ENCODE assay signal across 21 cellular contexts in the genomic region with DNA sequence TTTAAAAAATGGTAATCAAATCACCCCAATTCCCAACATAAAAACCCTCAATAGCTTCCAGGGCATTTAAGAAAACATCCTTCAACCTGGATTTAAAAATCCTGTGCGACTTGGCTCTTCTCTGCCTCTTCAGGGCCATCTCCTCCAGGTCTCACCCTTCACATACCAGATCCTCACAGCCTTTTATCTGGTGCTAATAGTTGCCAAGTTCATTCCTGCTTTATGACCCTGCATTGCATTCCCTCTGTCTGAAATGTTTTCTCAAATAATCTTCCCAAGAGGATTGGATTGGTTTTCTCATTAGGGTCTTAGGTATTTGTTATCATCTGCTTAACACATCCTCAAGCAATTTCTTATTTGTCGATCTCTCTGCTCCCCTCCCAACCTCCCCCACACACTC.
"Had no signal": no experiment of that assay in that cellular context is flagged by ENCODE, and none has a peak within 500 bp of the region (broad histone marks: within the 10 kb centered on the region; RNA-seq: fewer than 3 reads in every experiment).

No MANE protein-coding gene starts in this region.

- H3K4me3 Mint-ChIP-seq: memory B cell; naive B cell; neural crest cell; stimulated activated naive B cell treated with anti-CD40 and anti-IgM and Interleukin-4, amounts not matched to agents 10 μg/mL and 1 μg/mL and 100 μg/mL, for 72 hours; stimulated activated naive CD8-positive, alpha-beta T cell treated with anti-CD3 and anti-CD28 coated beads, Interleukin-15, amount 100 ng/mL, for 72 hours had no signal

- DNase-seq: effector memory CD4-positive, alpha-beta T cell; gastrocnemius medialis; heart right ventricle; hypothalamus; left ventricle myocardium inferior; lower lobe of right lung; naive B cell; ovary; right lobe of liver; stimulated activated CD4-positive, alpha-beta T cell treated with anti-CD3 and anti-CD28 coated beads, Interleukin-2, amount 100 ng/mL, for 24 hours; stimulated activated CD4-positive, alpha-beta T cell treated with anti-CD3 and anti-CD28 coated beads, Interleukin-4, amount 100 ng/mL, for 4 hours; stimulated activated naive B cell treated with anti-CD40 and anti-IgM and Interleukin-4, amounts not matched to agents 10 μg/mL and 1 μg/mL and 100 μg/mL, for 72 hours; stimulated activated naive CD8-positive, alpha-beta T cell treated with anti-CD3 and anti-CD28 coated beads, Interleukin-15, amount 100 ng/mL, for 72 hours; testis; upper lobe of right lung had no signal

- ATAC-seq: gastrocnemius medialis; lower lobe of right lung; right lobe of liver; stimulated activated naive B cell treated with anti-CD40 and anti-IgM and Interleukin-4, amounts not matched to agents 10 μg/mL and 1 μg/mL and 100 μg/mL, for 72 hours; stimulated activated naive CD8-positive, alpha-beta T cell treated with anti-CD3 and anti-CD28 coated beads, Interleukin-15, amount 100 ng/mL, for 72 hours; upper lobe of right lung had no signal

- H3K36me3 ChIP-seq: esophagus muscularis mucosa, gastrocnemius medialis, heart right ventricle, left ventricle myocardium inferior, lower lobe of right lung, ovary, right lobe of liver, tibial nerve, upper lobe of right lung had no signal

- H3K4me1 ChIP-seq: esophagus muscularis mucosa, gastrocnemius medialis, left ventricle myocardium inferior, lower lobe of right lung, right lobe of liver, tibial nerve, upper lobe of right lung had no signal

- H3K36me3 Mint-ChIP-seq: memory B cell; naive B cell; stimulated activated naive B cell treated with anti-CD40 and anti-IgM and Interleukin-4, amounts not matched to agents 10 μg/mL and 1 μg/mL and 100 μg/mL, for 72 hours had no signal

- H3K27ac Mint-ChIP-seq: memory B cell; naive B cell; stimulated activated naive B cell treated with anti-CD40 and anti-IgM and Interleukin-4, amounts not matched to agents 10 μg/mL and 1 μg/mL and 100 μg/mL, for 72 hours; stimulated activated naive CD8-positive, alpha-beta T cell treated with anti-CD3 and anti-CD28 coated beads, Interleukin-15, amount 100 ng/mL, for 72 hours had no signal

- H3K9me3 ChIP-seq: esophagus muscularis mucosa, gastrocnemius medialis, heart right ventricle, left ventricle myocardium inferior, lower lobe of right lung, ovary, right lobe of liver, testis, tibial nerve, upper lobe of right lung had no signal

- H3K27me3 Mint-ChIP-seq: memory B cell; naive B cell; stimulated activated naive B cell treated with anti-CD40 and anti-IgM and Interleukin-4, amounts not matched to agents 10 μg/mL and 1 μg/mL and 100 μg/mL, for 72 hours; stimulated activated naive CD8-positive, alpha-beta T cell treated with anti-CD3 and anti-CD28 coated beads, Interleukin-15, amount 100 ng/mL, for 72 hours had no signal

- H3K27ac ChIP-seq: epithelial cell of prostate, esophagus muscularis mucosa, gastrocnemius medialis, heart right ventricle, left ventricle myocardium inferior, lower lobe of right lung, ovary, right lobe of liver, skin epidermis, testis, tibial nerve, upper lobe of right lung had no signal

- H3K4me3 ChIP-seq: esophagus muscularis mucosa, gastrocnemius medialis, heart right ventricle, left ventricle myocardium inferior, lower lobe of right lung, ovary, right lobe of liver, skin epidermis, testis, tibial nerve, upper lobe of right lung had no signal

- H3K27me3 ChIP-seq: esophagus muscularis mucosa, gastrocnemius medialis, heart right ventricle, ovary, right lobe of liver, testis, tibial nerve, upper lobe of right lung had no signal

- H3K4me1 Mint-ChIP-seq: memory B cell; naive B cell; neural crest cell; stimulated activated naive B cell treated with anti-CD40 and anti-IgM and Interleukin-4, amounts not matched to agents 10 μg/mL and 1 μg/mL and 100 μg/mL, for 72 hours; stimulated activated naive CD8-positive, alpha-beta T cell treated with anti-CD3 and anti-CD28 coated beads, Interleukin-15, amount 100 ng/mL, for 72 hours had no signal
